In the genomic region with DNA sequence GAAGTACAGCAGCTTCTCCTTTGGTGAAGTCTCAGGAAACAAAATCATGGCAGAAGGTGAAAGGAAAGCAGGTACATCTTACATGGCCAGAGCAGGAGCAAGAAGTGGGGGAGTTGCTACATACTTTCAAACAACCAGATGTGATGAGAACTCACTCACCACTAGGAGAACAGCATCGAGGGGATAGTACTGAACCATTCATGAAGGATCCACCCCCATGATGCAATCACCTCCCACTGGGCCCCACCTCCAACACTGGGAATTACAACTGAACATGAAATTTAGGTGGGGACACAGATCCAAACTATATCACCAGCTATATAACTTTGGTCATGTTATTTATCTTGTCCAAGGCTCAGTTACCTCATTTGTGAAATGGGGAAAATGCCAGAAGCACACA, we compare ENCODE assay signal across 2 cellular contexts.
TF ChIP-seq lines count a peak whose summit lies in the region.

No MANE protein-coding gene starts in this region.

TF ChIP-seq in GM23338, 12 proteins besides CTCF, POLR2A, EP300 and RAD21:
- no peak for TF ChIP-seq STAT1 (IDR thresholded peaks at IDR 0.05; ENCODE audit: unreplicated experiment)
- no peak for TF ChIP-seq ZNF114 (CRISPR knock-in tag; IDR thresholded peaks at IDR 0.05)
- TF ChIP-seq JUNB (IDR thresholded peaks at IDR 0.05; ENCODE audit: unreplicated experiment) = no peak
- no peak for TF ChIP-seq EZH2phosphoT487 (IDR thresholded peaks at IDR 0.05; ENCODE audit: unreplicated experiment)

TF ChIP-seq in H1, 55 proteins besides CTCF, POLR2A, EP300 and RAD21:
- TF ChIP-seq, protein P1, sequence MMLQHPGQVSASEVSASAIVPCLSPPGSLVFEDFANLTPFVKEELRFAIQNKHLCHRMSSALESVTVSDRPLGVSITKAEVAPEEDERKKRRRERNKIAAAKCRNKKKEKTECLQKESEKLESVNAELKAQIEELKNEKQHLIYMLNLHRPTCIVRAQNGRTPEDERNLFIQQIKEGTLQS (IDR thresholded peaks at IDR 0.05; ENCODE audit: insufficient read depth, low read depth, low read length) = peak; percentile 44; the same call in 1 of the 2 replicates
- TF ChIP-seq CBX5 (IDR thresholded peaks at IDR 0.05; ENCODE audit: low read depth, low read length) (no peak), JUND (IDR thresholded peaks at IDR 0.05; ENCODE audit: low read length) (0 out of 2 replicates have a peak, but pooled peaks have one; percentile 12), CEBPB (IDR thresholded peaks at IDR 0.05; ENCODE audit: low read depth, low read length) (peak; percentile 90)
